11 cellular contexts compared by ENCODE assay signal in genomic region chr1:232477728-232478127, GRCh38.
A peak's percentile ranks its signal among the peaks of the same experiment; 100 is the strongest.
DNase-seq lines count a peak whose midpoint lies in the region; ATAC-seq and TF ChIP-seq lines count a peak whose summit lies in the region.
"Had no signal": no experiment of that assay in that cellular context is flagged by ENCODE, and none has a peak within 500 bp of the region (broad histone marks: within the 10 kb centered on the region; RNA-seq: fewer than 3 reads in every experiment).

No MANE protein-coding gene starts in this region.

- H3K27me3 Mint-ChIP-seq in Calu3 (ENCODE audit: unreplicated experiment), result no peaks in the 10 kb centered on the region

- CTCF ChIA-PET in Calu3 (lab: Charles Lee), result no interaction called here

- no peak overlapping the region for H3K4me3 Mint-ChIP-seq in Calu3 (ENCODE audit: low read depth, unreplicated experiment)

- no TSS peak for BruUV-seq in Calu3 (replicated peaks; lab: Mats Ljungman, UMichigan)

- ATAC-seq in omental fat pad (ENCODE audit: low FRiP score) (peak; percentile 72), HG03095 (IDR thresholded peaks at IDR 0.05; ENCODE audit: unreplicated experiment) (no peak), GM21825 (IDR thresholded peaks at IDR 0.05; ENCODE audit: unreplicated experiment) (no peak)

- no peaks in the 10 kb centered on the region for H3K9me3 Mint-ChIP-seq in Calu3 (ENCODE audit: low read depth, unreplicated experiment)

- DNase-seq in Calu3 (peak; percentile 47), NOMO-1 (lab: John Stamatoyannopoulos, UW; ENCODE audit: unreplicated experiment in 2 of 2) (peak; percentile 53 to 84), fibroblast of gingiva (ENCODE audit: low read depth) (peak; percentile 97), omental fat pad (ENCODE audit: low spot score) (no peak), cortex of kidney (lab: John Stamatoyannopoulos, UW) (no peak), NCI-H1092 (lab: John Stamatoyannopoulos, UW) (no peak)
- DNase-seq: central memory CD4-positive, alpha-beta T cell; GDM1; stimulated activated CD4-positive, alpha-beta T cell treated with anti-CD3 and anti-CD28 coated beads, Interleukin-4, amount 100 ng/mL, for 1 hour had no signal

- peaks cover 6% of the 10 kb centered on the region for H3K4me1 Mint-ChIP-seq in Calu3 (ENCODE audit: low read depth, unreplicated experiment)

- no peak overlapping the region for H3K27ac Mint-ChIP-seq in Calu3 (ENCODE audit: unreplicated experiment)

- intact Hi-C loops in Calu3 (cut with micrococcal nuclease; ENCODE audit: unreplicated experiment), result no loop called here

- no peaks in the 10 kb centered on the region for H3K36me3 Mint-ChIP-seq in Calu3 (ENCODE audit: insufficient read depth, unreplicated experiment)

- TF ChIP-seq CTCF in Calu3 (IDR thresholded peaks at IDR 0.05; ENCODE audit: unreplicated experiment) (no peak), omental fat pad (IDR thresholded peaks at IDR 0.05) (no peak)

Comparison
In these comparisons a context has a peak if more than half of its experiments do, and no peak if none do; other contexts are left out.
1. DNase-seq: peak in Calu3 (single experiment), NOMO-1 (2 of 2) and fibroblast of gingiva (single experiment); none in omental fat pad (single experiment), cortex of kidney (single experiment) and NCI-H1092 (single experiment).